9 cellular contexts compared by ENCODE assay signal in the genomic region with DNA sequence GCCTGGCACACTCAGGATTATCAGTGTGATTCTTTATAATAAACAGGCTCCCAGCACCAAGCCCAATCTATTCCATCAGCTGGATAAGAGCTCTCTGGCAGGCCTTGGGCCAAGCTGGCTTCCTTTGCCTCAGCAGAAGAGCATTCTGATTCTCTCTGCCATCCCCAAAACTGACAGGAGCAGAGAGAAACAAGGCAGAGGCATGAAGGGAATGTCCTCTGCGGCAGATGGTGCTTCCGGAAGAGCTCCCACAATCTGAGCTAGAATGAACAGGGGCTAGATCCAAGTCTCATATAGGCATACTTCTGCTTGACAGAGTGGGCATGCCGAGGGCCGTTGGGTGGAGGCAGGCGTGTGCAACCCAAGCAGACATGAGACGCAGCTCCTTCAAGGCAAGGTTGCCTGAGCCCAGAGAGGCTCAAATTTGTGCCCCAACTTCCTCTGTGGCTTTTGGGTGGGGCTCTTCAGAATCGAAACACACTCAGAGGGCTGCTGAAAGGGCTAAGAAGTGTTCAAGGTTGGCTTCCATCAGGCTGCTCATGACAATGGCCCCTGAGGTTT. TPM values are rescaled to one million over a fixed set of nuclear protein-coding genes. Genes with fewer than 3 reads are reported as not detected.
DNase-seq lines count a peak whose midpoint lies in the region; ATAC-seq and TF ChIP-seq lines count a peak whose summit lies in the region.
"Had no signal": no experiment of that assay in that cellular context is flagged by ENCODE, and none has a peak within 500 bp of the region (broad histone marks: within the 10 kb centered on the region; RNA-seq: fewer than 3 reads in every experiment).

No MANE protein-coding gene starts in this region.

- peaks cover 24% of the 10 kb centered on the region for H3K36me3 Mint-ChIP-seq in osteocyte (ENCODE audit: unreplicated experiment)

- intact Hi-C loops in thyroid gland (cut with DNase I): no loop called here

- 78% methylated on average over 3 to 7 of the region's 7 CpGs for WGBS in thyroid gland, 2 donors

- peak overlapping the region; percentile 5; the same call in 1 of the 2 replicates for H3K4me2 ChIP-seq in OCI-LY3 (ENCODE audit: low read length)

- H3K9ac ChIP-seq in OCI-LY3 (ENCODE audit: low read length): no peak overlapping the region

- H3K9me3 ChIP-seq in OCI-LY3 (ENCODE audit: insufficient read depth, low read length) (no peaks in the 10 kb centered on the region), thyroid gland (no peaks in the 10 kb centered on the region)

- no peaks in the 10 kb centered on the region for H3K27me3 Mint-ChIP-seq in osteocyte (ENCODE audit: unreplicated experiment)

- peak; percentile 40 for ATAC-seq in GM21825 (IDR thresholded peaks at IDR 0.05; ENCODE audit: unreplicated experiment)
- no peak for ATAC-seq in HG03469 (IDR thresholded peaks at IDR 0.05; ENCODE audit: unreplicated experiment)

- no peak for TF ChIP-seq CTCF in OCI-LY3 (IDR thresholded peaks at IDR 0.05; ENCODE audit: low read depth, low read length)
- TF ChIP-seq CTCF in osteocyte (IDR thresholded peaks at IDR 0.05): no peak
- no peak for TF ChIP-seq CTCF in thyroid gland (IDR thresholded peaks at IDR 0.05)

- no peak overlapping the region for H2AFZ ChIP-seq in OCI-LY3 (ENCODE audit: low read depth, low read length)

- H3K4me1 ChIP-seq in OCI-LY3 (ENCODE audit: low read length) (peaks cover 34% of the 10 kb centered on the region), thyroid gland (peaks cover 31 to 55% of the 10 kb centered on the region in 2 donors)

- peaks cover 76% of the 10 kb centered on the region for H3K4me1 Mint-ChIP-seq in osteocyte (ENCODE audit: unreplicated experiment)

- no peak overlapping the region for H3K27ac ChIP-seq in OCI-LY3 (ENCODE audit: low read length)
- no peak overlapping the region for H3K27ac ChIP-seq in thyroid gland

- H3K9me3 Mint-ChIP-seq in osteocyte (ENCODE audit: unreplicated experiment): no peaks in the 10 kb centered on the region

- peak; percentile 84 for DNase-seq in amniotic epithelial cell (ENCODE audit: low read depth)
- no peak for DNase-seq in osteocyte (ENCODE audit: extremely low spot score, unreplicated experiment)
- DNase-seq in thyroid gland: no peak
- DNase-seq in DMS53 treated with DMSO at 0.1 percent for 48 hours (lab: John Stamatoyannopoulos, UW; ENCODE audit: unreplicated experiment): no peak

- peaks cover 4% of the 10 kb centered on the region; the same call in 1 of the 2 replicates for H3K79me2 ChIP-seq in OCI-LY3 (ENCODE audit: low read length)

- peak overlapping the region; percentile 76 for H3K27ac Mint-ChIP-seq in osteocyte (ENCODE audit: unreplicated experiment)

- H3K36me3 ChIP-seq in OCI-LY3 (replicated peaks; ENCODE audit: low read depth, low read length): peaks cover 5% of the 10 kb centered on the region
- H3K36me3 ChIP-seq in thyroid gland: peaks cover 23 to 24% of the 10 kb centered on the region in 2 donors

- H4K20me1 ChIP-seq in OCI-LY3 (ENCODE audit: insufficient read depth, low read length): no peaks in the 10 kb centered on the region

- H3K4me3 ChIP-seq in OCI-LY3 (ENCODE audit: low read length) (no peak overlapping the region), thyroid gland (replicated peaks in 1 of 3) (no peak overlapping the region)

- no peaks in the 10 kb centered on the region for H3K27me3 ChIP-seq in OCI-LY3 (ENCODE audit: low read depth, low read length)
- H3K27me3 ChIP-seq in thyroid gland: no peaks in the 10 kb centered on the region

- TF ChIP-seq POLR2A in GM15510 (IDR thresholded peaks at IDR 0.05; ENCODE audit: borderline replicate concordance, extremely low read depth, insufficient read length) (peak; percentile 38), thyroid gland (IDR thresholded peaks at IDR 0.05) (no peak)

- H3K4me3 Mint-ChIP-seq in osteocyte (ENCODE audit: unreplicated experiment): no peak overlapping the region

RNA-seq across cellular contexts. Expression of gene CAPN2, which starts 4.0 kb away (rescaled TPM):
- total RNA-seq in osteocyte (271 and 278 TPM in 2 replicates), thyroid gland (100 to 1,000 TPM; 134 to 155 (median 148) TPM)

RNA-seq across cellular contexts. Expression of gene CAPN8, which starts 50.9 kb away (rescaled TPM):
- not detected in 2 replicates for total RNA-seq in osteocyte
- total RNA-seq in thyroid gland: under 1 TPM in 3 of 4 donors, not detected in 1; 0.20 to 0.79 (median 0.40) TPM
- total RNA-seq: kidney epithelial cell had no signal
